ENCODE assay signal across 18 cellular contexts in the genomic region with DNA sequence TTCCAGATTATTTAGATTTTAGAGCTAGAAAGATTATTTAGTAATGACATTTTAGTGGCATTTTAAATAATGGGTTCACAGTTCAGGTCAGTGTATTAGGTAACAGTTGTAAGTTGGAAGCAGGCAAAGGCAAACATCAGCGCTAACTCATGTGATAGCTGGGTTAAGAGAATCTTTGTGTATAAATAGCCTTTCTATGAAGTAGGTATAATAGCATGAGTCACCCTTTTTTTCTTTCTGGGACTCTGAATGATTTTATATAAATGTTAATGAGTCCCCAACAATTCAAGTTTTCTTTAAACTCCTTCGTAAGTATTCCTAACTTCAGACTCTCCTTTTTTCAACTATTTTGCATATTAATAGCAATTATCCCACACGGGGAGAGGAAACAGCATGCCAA.
A peak's percentile ranks its signal among the peaks of the same experiment; 100 is the strongest.
DNase-seq lines count a peak whose midpoint lies in the region; ATAC-seq and TF ChIP-seq lines count a peak whose summit lies in the region.
"Had no signal": no experiment of that assay in that cellular context is flagged by ENCODE, and none has a peak within 500 bp of the region (broad histone marks: within the 10 kb centered on the region; RNA-seq: fewer than 3 reads in every experiment).

No MANE protein-coding gene starts in this region.

- no peak overlapping the region for H2BK120ac ChIP-seq in neuronal stem cell (ENCODE audit: low read depth, low read length)

- peak; percentile 56 to 100 for DNase-seq in HAP-1 (ENCODE audit: low spot score in 2 of 2)
- peak; percentile 60 for DNase-seq in SK-MEL-5 (ENCODE audit: low read depth, low spot score)
- peak; percentile 77 for DNase-seq in kidney glomerular epithelial cell (lab: John Stamatoyannopoulos, UW)
- no peak for DNase-seq in neuronal stem cell (ENCODE audit: low spot score)
- no peak for DNase-seq in tibial artery
- no peak for DNase-seq in stimulated activated CD4-positive, alpha-beta T cell treated with anti-CD3 and anti-CD28 coated beads, Interleukin-12 subunit alpha, Interleukin-12 subunit beta, amount 100 ng/mL, for 4 hours
- DNase-seq: COR-L47; mammary epithelial cell; naive B cell; NCI-H1105 treated with DMSO at 0.1 percent for 48 hours; NCI-H2081; posterior cingulate gyrus; small intestine; stimulated activated CD4-positive, alpha-beta T cell treated with anti-CD3 and anti-CD28 coated beads, Interleukin-4, amount 100 ng/mL, for 1 hour; stimulated activated naive CD8-positive, alpha-beta T cell treated with anti-CD3 and anti-CD28 coated beads, Interleukin-15, Interleukin-2, amounts not matched to agents 100 U/mL and 50 U/mL, for 24 hours; transverse colon had no signal

- no peak overlapping the region for H4K8ac ChIP-seq in neuronal stem cell (ENCODE audit: low read depth, low read length)

- H3K27me3 ChIP-seq in HAP-1 (ENCODE audit: low read depth) = no peaks in the 10 kb centered on the region
- no peaks in the 10 kb centered on the region for H3K27me3 ChIP-seq in neuronal stem cell (ENCODE audit: control insufficient read depth in 3 of 3, insufficient read depth in 3 of 3, low read depth in 1 of 3, low read length in 3 of 3)
- no peaks in the 10 kb centered on the region for H3K27me3 ChIP-seq in tibial artery
- H3K27me3 ChIP-seq: transverse colon had no signal

- H3K4me1 ChIP-seq in HAP-1 = peaks cover 58% of the 10 kb centered on the region
- peaks cover 3 to 8% of the 10 kb centered on the region in 2 donors for H3K4me1 ChIP-seq in neuronal stem cell (ENCODE audit: control insufficient read depth in 2 of 2, insufficient read depth in 1 of 2, low read depth in 1 of 2, low read length in 2 of 2)
- no peaks in the 10 kb centered on the region for H3K4me1 ChIP-seq in tibial artery
- H3K4me1 ChIP-seq: transverse colon had no signal

- no peak overlapping the region for H2BK15ac ChIP-seq in neuronal stem cell (ENCODE audit: low read length)

- H3K4me2 ChIP-seq in neuronal stem cell (ENCODE audit: insufficient read depth, low read length, poor library complexity, severe bottlenecking) = no peak overlapping the region

- no peak overlapping the region for H2AK5ac ChIP-seq in neuronal stem cell (ENCODE audit: low read depth, low read length)

- no peak overlapping the region for H4K91ac ChIP-seq in neuronal stem cell (ENCODE audit: low read depth, low read length, poor library complexity)

- WGBS in neuronal stem cell (ENCODE audit: extremely low coverage in 2 of 2, insufficient read length in 2 of 2, insufficient replicate concordance in 1 of 2), 2 donors = no CpG with 5 or more reads among the region's 3 CpGs

- H3K4ac ChIP-seq in neuronal stem cell (ENCODE audit: low read length) = no peak overlapping the region

- no peak overlapping the region for H2BK5ac ChIP-seq in neuronal stem cell (ENCODE audit: low read length)

- no peak for TF ChIP-seq CTCF in tibial artery (IDR thresholded peaks at IDR 0.05)

- no peaks in the 10 kb centered on the region for H3K36me3 ChIP-seq in HAP-1 (replicated peaks)
- H3K36me3 ChIP-seq in neuronal stem cell (replicated peaks in 1 of 2; ENCODE audit: control insufficient read depth in 2 of 2, insufficient read depth in 2 of 2, low read length in 2 of 2) = no peaks in the 10 kb centered on the region
- no peaks in the 10 kb centered on the region for H3K36me3 ChIP-seq in tibial artery
- H3K36me3 ChIP-seq: transverse colon had no signal

- in situ Hi-C loops in HAP-1 (cut with MboI; ENCODE audit: low sequenced_read_pairs) (no loop called here), SK-MEL-5 (cut with HindIII; ENCODE audit: low pct_unique_long_range_greater_than_20kb, low sequenced_read_pairs) (no loop called here)

- H3K9me3 ChIP-seq in HAP-1 = peaks cover 15% of the 10 kb centered on the region
- peaks cover 2 to 8% of the 10 kb centered on the region in 2 donors for H3K9me3 ChIP-seq in neuronal stem cell (replicated peaks in 1 of 2; ENCODE audit: control insufficient read depth in 2 of 2, insufficient read depth in 1 of 2, low read depth in 1 of 2, low read length in 2 of 2)
- no peaks in the 10 kb centered on the region for H3K9me3 ChIP-seq in tibial artery
- H3K9me3 ChIP-seq: transverse colon had no signal

- intact Hi-C loops in tibial artery (cut with DNase I; ENCODE audit: low total_unique reads) = no loop called here

- H2BK12ac ChIP-seq in neuronal stem cell (ENCODE audit: low read length) = no peak overlapping the region

- H3K18ac ChIP-seq in neuronal stem cell (ENCODE audit: low read length) = no peak overlapping the region

- H3K79me1 ChIP-seq in neuronal stem cell (ENCODE audit: low read depth, low read length) = no peaks in the 10 kb centered on the region

- H3K4me3 ChIP-seq in HAP-1 = no peak overlapping the region
- H3K4me3 ChIP-seq in neuronal stem cell (ENCODE audit: low read length in 2 of 2) = no peak overlapping the region
- H3K4me3 ChIP-seq in tibial artery = no peak overlapping the region
- H3K4me3 ChIP-seq: coronary artery, transverse colon had no signal

- H3K14ac ChIP-seq in neuronal stem cell (ENCODE audit: low read length) = no peak overlapping the region

- ATAC-seq in HG03432 (IDR thresholded peaks at IDR 0.05; ENCODE audit: unreplicated experiment) = no peak
- ATAC-seq: stimulated activated naive CD8-positive, alpha-beta T cell treated with anti-CD3 and anti-CD28 coated beads, Interleukin-15, Interleukin-2, amounts not matched to agents 100 U/mL and 50 U/mL, for 24 hours had no signal

- no peak overlapping the region for H3K23ac ChIP-seq in neuronal stem cell (ENCODE audit: low read depth, low read length, poor library complexity)

- no peak overlapping the region for H3K9ac ChIP-seq in neuronal stem cell (ENCODE audit: low read depth, low read length, poor library complexity)

- H3K27ac ChIP-seq in neuronal stem cell (replicated peaks; ENCODE audit: low read length) (no peak overlapping the region), tibial artery (no peak overlapping the region)
- H3K27ac ChIP-seq: coronary artery, transverse colon had no signal

- peak overlapping the region; percentile 3 for H2AFZ ChIP-seq in neuronal stem cell (ENCODE audit: low read length)

Comparison
In these comparisons a context has a peak if more than half of its experiments do, and no peak if none do; other contexts are left out.
1. DNase-seq: peak in HAP-1 (2 of 2), SK-MEL-5 (single experiment) and kidney glomerular epithelial cell (single experiment); none in neuronal stem cell (single experiment), tibial artery (0 of 2) and stimulated activated CD4-positive, alpha-beta T cell treated with anti-CD3 and anti-CD28 coated beads, Interleukin-12 subunit alpha, Interleukin-12 subunit beta, amount 100 ng/mL, for 4 hours (single experiment).